ENCODE assay signal across 8 cellular contexts in the genomic region with DNA sequence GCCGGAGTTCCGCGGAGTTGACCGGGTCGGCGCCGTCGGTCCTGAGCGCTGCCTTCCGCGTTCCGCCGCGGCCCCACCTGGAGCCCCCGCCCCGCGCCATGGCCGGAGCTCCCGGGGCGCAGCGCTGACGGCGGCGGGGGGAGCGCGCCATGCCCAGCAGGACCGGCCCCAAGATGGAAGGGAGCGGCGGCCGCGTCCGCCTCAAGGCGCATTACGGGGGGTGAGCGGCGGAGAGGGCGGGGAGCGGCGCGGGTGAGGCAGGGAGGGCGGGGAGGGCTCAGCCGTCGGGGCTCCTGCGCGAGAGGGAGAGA. TPM values are rescaled to one million over a fixed set of nuclear protein-coding genes. Genes with fewer than 3 reads are reported as not detected.
DNase-seq lines count a peak whose midpoint lies in the region; ATAC-seq, FAIRE-seq and TF ChIP-seq lines count a peak whose summit lies in the region.

No MANE protein-coding gene starts in this region.

- WGBS in mammary epithelial cell (ENCODE audit: low coverage, missing lambda C conversion rate): no CpG with 5 or more reads among the region's 45 CpGs

- H3K4me3 ChIP-seq in mammary epithelial cell (replicated peaks in 1 of 3; ENCODE audit: insufficient read depth in 1 of 3, low read depth in 2 of 3, low read length in 3 of 3): peak overlapping the region; percentile 79 to 85 (median 84)

- H3K4me1 Mint-ChIP-seq in CD4-positive, alpha-beta T cell (ENCODE audit: low read depth): peaks cover 20% of the 10 kb centered on the region
- H3K4me1 Mint-ChIP-seq in mesothelial cell of epicardium: peaks cover 20% of the 10 kb centered on the region

- no TSS peak for BruUV-seq in mammary epithelial cell (replicated peaks; lab: Mats Ljungman, UMichigan)

- peaks cover 8% of the 10 kb centered on the region for H3K36me3 Mint-ChIP-seq in CD4-positive, alpha-beta T cell (ENCODE audit: low read depth)
- peaks cover 2% of the 10 kb centered on the region for H3K36me3 Mint-ChIP-seq in mesothelial cell of epicardium

- H3K27ac Mint-ChIP-seq in CD4-positive, alpha-beta T cell: no peak overlapping the region
- no peak overlapping the region for H3K27ac Mint-ChIP-seq in mesothelial cell of epicardium

- peak in 2 of 10 experiments; percentile 19 to 31 for DNase-seq in CD4-positive, alpha-beta T cell
- DNase-seq in HTR-8/SVneo (ENCODE audit: insufficient read length, low spot score) (peak; percentile 38), mammary epithelial cell (peak; percentile 58), mesothelial cell of epicardium (ENCODE audit: low spot score in 2 of 2, unreplicated experiment in 2 of 2) (no peak), RKO (ENCODE audit: low spot score) (no peak), GM10266 (ENCODE audit: extremely low spot score) (no peak)

- H3K9me3 ChIP-seq in CD4-positive, alpha-beta T cell (ENCODE audit: control insufficient read depth, low read length): no peaks in the 10 kb centered on the region
- H3K9me3 ChIP-seq in mammary epithelial cell (replicated peaks; ENCODE audit: insufficient read depth, low read length): no peaks in the 10 kb centered on the region

- H3K36me3 ChIP-seq in mammary epithelial cell (ENCODE audit: insufficient read depth, low read length): peaks cover 1% of the 10 kb centered on the region

- intact Hi-C loops in CD4-positive, alpha-beta T cell (cut with DNase I, micrococcal nuclease): loop anchor here in 1 of 2 experiments (5.0 kb wide), 1 partner anchor 82 kb away; no protein-coding TSS in a partner anchor
- intact Hi-C loops in mammary epithelial cell (cut with micrococcal nuclease): loop anchor here (1.0 to 2.0 kb wide), 2 partner anchors 90 to 124 kb away; no protein-coding TSS in a partner anchor

- no peak overlapping the region for H3K27ac ChIP-seq in CD4-positive, alpha-beta T cell (ENCODE audit: low read depth, low read length)
- no peak overlapping the region for H3K27ac ChIP-seq in mammary epithelial cell (ENCODE audit: insufficient read depth, low read depth, low read length)

- H3K27me3 Mint-ChIP-seq in CD4-positive, alpha-beta T cell: peaks cover 15% of the 10 kb centered on the region
- H3K27me3 Mint-ChIP-seq in mesothelial cell of epicardium (ENCODE audit: low read depth): peaks cover 45% of the 10 kb centered on the region

- H3K27me3 ChIP-seq in CD4-positive, alpha-beta T cell (ENCODE audit: control insufficient read depth, insufficient read depth, low read length): peaks cover 9% of the 10 kb centered on the region
- no peaks in the 10 kb centered on the region for H3K27me3 ChIP-seq in mammary epithelial cell (ENCODE audit: insufficient read depth, low read length)

- no peaks in the 10 kb centered on the region for H4K20me1 ChIP-seq in mammary epithelial cell (ENCODE audit: insufficient read depth, low read length)

- peak; percentile 38 for ATAC-seq in CD4-positive, alpha-beta T cell (ENCODE audit: poor library complexity)
- no peak for ATAC-seq in HG02759 (IDR thresholded peaks at IDR 0.05; ENCODE audit: unreplicated experiment)
- no peak for ATAC-seq in HG03097 (IDR thresholded peaks at IDR 0.05; ENCODE audit: low FRiP score, unreplicated experiment)

- TF ChIP-seq CTCF in CD4-positive, alpha-beta T cell (IDR thresholded peaks at IDR 0.05): no peak
- TF ChIP-seq CTCF in mammary epithelial cell (conservative IDR thresholded peaks at IDR 0.05 in 1 of 2, IDR thresholded peaks at IDR 0.05 in 1 of 2; ENCODE audit: extremely low read depth in 1 of 2, insufficient read depth in 1 of 2, low read depth in 1 of 2, low read length in 2 of 2) (no peak), mesothelial cell of epicardium (IDR thresholded peaks at IDR 0.05; ENCODE audit: unreplicated experiment) (no peak), GM10266 (IDR thresholded peaks at IDR 0.05; ENCODE audit: control insufficient read depth, insufficient read depth, low read depth, missing control alignments) (no peak)

- H3K9me3 Mint-ChIP-seq in CD4-positive, alpha-beta T cell: no peaks in the 10 kb centered on the region
- H3K9me3 Mint-ChIP-seq in mesothelial cell of epicardium: no peaks in the 10 kb centered on the region

- CTCF ChIA-PET in CD4-positive, alpha-beta T cell (lab: Charles Lee): no interaction called here
- CTCF ChIA-PET in mammary epithelial cell (lab: Charles Lee; ENCODE audit: low non-redundant PET): interaction anchor here (0.8 kb wide), 1 partner anchor 145 kb away, joined by 3 read pairs; no protein-coding TSS in a partner anchor

- H3K4me2 ChIP-seq in mammary epithelial cell (ENCODE audit: insufficient read depth, low read depth, low read length): peak overlapping the region; percentile 93

- dilution Hi-C loops in mammary epithelial cell (cut with HindIII; ENCODE audit: low sequenced_read_pairs): no loop called here

- H3K4me1 ChIP-seq in mammary epithelial cell (ENCODE audit: insufficient read depth, low read length): peaks cover 13% of the 10 kb centered on the region

- peaks cover 40% of the 10 kb centered on the region for H3K79me2 ChIP-seq in mammary epithelial cell (ENCODE audit: insufficient read depth, low read length)

- in situ Hi-C loops in mammary epithelial cell (cut with MboI; ENCODE audit: low sequenced_read_pairs in 2 of 2): no loop called here

- peak overlapping the region; percentile 85 for H2AFZ ChIP-seq in mammary epithelial cell (ENCODE audit: low read depth, low read length)

- FAIRE-seq in HTR-8/SVneo (lab: Jason Lieb, UNC): no peak

- H3K9ac ChIP-seq in mammary epithelial cell (ENCODE audit: insufficient read depth, low read length): peak overlapping the region; percentile 53

- peak overlapping the region; percentile 20 for H3K4me3 Mint-ChIP-seq in CD4-positive, alpha-beta T cell
- peak overlapping the region; percentile 66 for H3K4me3 Mint-ChIP-seq in mesothelial cell of epicardium

- POLR2A ChIA-PET in CD4-positive, alpha-beta T cell (lab: Charles Lee): interaction anchor here (0.9 kb wide), 1 partner anchor 28 kb away, joined by 3 read pairs; no protein-coding TSS in a partner anchor

RNA-seq across cellular contexts. Expression of a gene that starts 0.2 kb away (rescaled TPM):
- total RNA-seq in CD4-positive, alpha-beta T cell: 10 to 100 TPM; 17.8 to 19.0 TPM
- total RNA-seq in mammary epithelial cell (10 to 100 TPM; 27.0 to 42.2 TPM), mesothelial cell of epicardium (53.0 to 55.5 TPM (median 54.5 TPM) in 3 replicates)
- polyA plus RNA-seq in mammary epithelial cell: 34.4 TPM
- 118 TPM for polyA minus RNA-seq in mammary epithelial cell

RNA-seq across cellular contexts. Expression of a gene that starts 31.3 kb away (rescaled TPM):
- under 1 TPM; 0.38 to 0.42 TPM for total RNA-seq in CD4-positive, alpha-beta T cell
- not detected for total RNA-seq in mammary epithelial cell
- not detected for polyA plus RNA-seq in mammary epithelial cell
- polyA minus RNA-seq in mammary epithelial cell: not detected
- 0.09 to 0.16 TPM (median 0.14 TPM) in 3 replicates for total RNA-seq in mesothelial cell of epicardium

RNA-seq across cellular contexts. Expression of a gene that starts 46.9 kb away (rescaled TPM):
- not detected for total RNA-seq in CD4-positive, alpha-beta T cell
- total RNA-seq in mammary epithelial cell (under 1 TPM in 1 of 2 donors, not detected in 1; 0.07 TPM), mesothelial cell of epicardium (0.16 to 0.42 TPM (median 0.18 TPM) in 3 replicates)
- not detected for polyA plus RNA-seq in mammary epithelial cell
- polyA minus RNA-seq in mammary epithelial cell: not detected

Comparison
In these comparisons a context has a peak if more than half of its experiments do, and no peak if none do; other contexts are left out.
1. DNase-seq: peak in HTR-8/SVneo (single experiment) and mammary epithelial cell (single experiment); none in mesothelial cell of epicardium (0 of 2), RKO (single experiment) and GM10266 (single experiment).